Comparison of ENCODE assay signal across 19 cellular contexts in the genomic region with DNA sequence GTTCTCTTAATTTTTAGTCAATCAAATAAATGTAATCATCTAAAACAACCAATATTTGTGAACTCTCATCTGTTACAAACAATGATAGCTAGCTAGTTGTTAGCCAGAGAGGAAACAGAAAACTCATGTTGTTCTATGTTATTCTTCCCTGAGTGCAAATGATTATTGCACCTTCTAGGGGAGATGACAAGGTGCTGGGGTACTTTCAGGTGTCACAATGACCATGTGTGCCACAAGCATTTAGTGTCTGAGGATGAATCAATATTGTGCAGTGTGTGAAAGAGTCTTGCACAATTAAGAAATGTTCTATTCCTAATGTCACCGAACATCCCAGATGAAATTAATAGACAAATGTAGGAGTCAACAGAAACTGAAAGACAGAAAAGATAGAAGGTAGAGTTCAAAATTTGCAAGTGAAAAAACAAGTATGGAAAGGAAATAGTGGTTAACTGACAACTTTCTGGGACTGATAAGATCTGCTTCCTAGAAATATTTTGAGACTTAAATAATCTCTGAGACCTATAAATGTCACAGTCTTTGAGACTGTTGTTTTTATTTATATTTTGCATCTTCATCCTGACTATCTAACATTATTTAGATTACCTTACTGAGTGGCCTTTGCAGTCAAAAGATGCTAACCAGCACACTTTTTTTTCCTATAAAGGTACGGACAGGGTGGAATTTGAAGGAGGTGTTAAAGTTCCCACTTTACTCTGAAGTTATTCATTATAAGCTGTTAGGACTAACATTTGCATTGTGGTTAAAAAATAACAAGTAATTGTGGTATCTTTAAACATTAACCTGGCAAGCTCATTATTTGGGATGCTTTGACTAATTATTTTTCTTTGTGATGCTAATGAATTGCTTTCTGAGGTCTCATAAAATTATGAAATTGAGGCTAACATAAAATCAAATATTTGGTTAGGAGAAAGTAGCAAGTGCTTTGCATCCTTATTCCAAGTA. TPM values are rescaled to one million over a fixed set of nuclear protein-coding genes. Genes with fewer than 3 reads are reported as not detected.
DNase-seq lines count a peak whose midpoint lies in the region; ATAC-seq, FAIRE-seq and TF ChIP-seq lines count a peak whose summit lies in the region.
"Had no signal": no experiment of that assay in that cellular context is flagged by ENCODE, and none has a peak within 500 bp of the region (broad histone marks: within the 10 kb centered on the region; RNA-seq: fewer than 3 reads in every experiment).

No MANE protein-coding gene starts in this region.

- FAIRE-seq in H54 (lab: Jason Lieb, UNC), result peak; percentile 38
- FAIRE-seq: TTC549 had no signal

- POLR2A ChIA-PET in activated naive CD8-positive, alpha-beta T cell treated with anti-CD3 and anti-CD28 coated beads, Interleukin-2, amount 10 ng/mL, durations not matched to agents 7 days and 5 days (lab: Charles Lee), result interaction anchor here (0.6 to 3.7 kb wide), 2 partner anchors 22 to 59 kb away, joined by 4 to 22 read pairs; a partner anchor contains a TSS

- ATAC-seq in activated CD8-positive, alpha-beta memory T cell treated with anti-CD3 and anti-CD28 coated beads, Interleukin-2, amount 10 ng/mL, durations not matched to agents 7 days and 5 days, result peak; percentile 70
- ATAC-seq in activated naive CD8-positive, alpha-beta T cell treated with anti-CD3 and anti-CD28 coated beads, Interleukin-2, amount 10 ng/mL, durations not matched to agents 7 days and 5 days (ENCODE audit: low read depth), result peak; percentile 80
- ATAC-seq: gastrocnemius medialis, left ventricle myocardium superior had no signal

- intact Hi-C loops in posterior cingulate gyrus (cut with DNase I), result no loop called here

- H3K36me3 Mint-ChIP-seq in activated CD8-positive, alpha-beta memory T cell treated with anti-CD3 and anti-CD28 coated beads, Interleukin-2, amount 10 ng/mL, durations not matched to agents 7 days and 5 days, result peaks cover 13% of the 10 kb centered on the region
- H3K36me3 Mint-ChIP-seq in activated naive CD8-positive, alpha-beta T cell treated with anti-CD3 and anti-CD28 coated beads, Interleukin-2, amount 10 ng/mL, durations not matched to agents 7 days and 5 days, result peaks cover 15% of the 10 kb centered on the region
- no peaks in the 10 kb centered on the region for H3K36me3 Mint-ChIP-seq in nephron progenitor cell (ENCODE audit: low read depth)
- H3K36me3 Mint-ChIP-seq: brain had no signal

- TF ChIP-seq CTCF in nephron progenitor cell (IDR thresholded peaks at IDR 0.05), result no peak

- DNase-seq in activated CD8-positive, alpha-beta memory T cell treated with anti-CD3 and anti-CD28 coated beads, Interleukin-2, amount 10 ng/mL, durations not matched to agents 7 days and 5 days, result no peak
- no peak for DNase-seq in activated CD8-positive, alpha-beta memory T cell treated with anti-CD3 and anti-CD28 coated beads, Interleukin-2, amount 50 U/mL, for 4 hours
- no peak for DNase-seq in H54 (ENCODE audit: insufficient read length, low spot score)
- no peak for DNase-seq in activated naive CD8-positive, alpha-beta T cell treated with anti-CD3 and anti-CD28 coated beads, Interleukin-2, amount 10 ng/mL, durations not matched to agents 7 days and 5 days
- DNase-seq in renal cortical epithelial cell (ENCODE audit: low read depth), result peak; percentile 83
- DNase-seq in nephron progenitor cell, result no peak
- no peak for DNase-seq in posterior cingulate gyrus
- DNase-seq in DMS153 treated with DMSO at 0.1 percent for 48 hours (lab: John Stamatoyannopoulos, UW; ENCODE audit: unreplicated experiment), result no peak
- DNase-seq: activated naive CD4-positive, alpha-beta T cell; COR-L47; gastrocnemius medialis; GOT3; left ventricle myocardium superior; NCI-H1417; NCI-H69; sigmoid colon had no signal

- H3K9me3 Mint-ChIP-seq in activated CD8-positive, alpha-beta memory T cell treated with anti-CD3 and anti-CD28 coated beads, Interleukin-2, amount 10 ng/mL, durations not matched to agents 7 days and 5 days (ENCODE audit: low read depth), result peaks cover 3% of the 10 kb centered on the region
- peaks cover 9% of the 10 kb centered on the region for H3K9me3 Mint-ChIP-seq in activated naive CD8-positive, alpha-beta T cell treated with anti-CD3 and anti-CD28 coated beads, Interleukin-2, amount 10 ng/mL, durations not matched to agents 7 days and 5 days
- H3K9me3 Mint-ChIP-seq in nephron progenitor cell, result no peaks in the 10 kb centered on the region
- H3K9me3 Mint-ChIP-seq: brain had no signal

- CTCF ChIA-PET in activated CD8-positive, alpha-beta memory T cell treated with anti-CD3 and anti-CD28 coated beads, Interleukin-2, amount 10 ng/mL, durations not matched to agents 7 days and 5 days (lab: Charles Lee), result interaction anchor here (1.3 to 1.6 kb wide), 2 partner anchors 10 to 12 kb away, joined by 3 to 4 read pairs; no protein-coding TSS in a partner anchor

- H3K27me3 Mint-ChIP-seq in activated CD8-positive, alpha-beta memory T cell treated with anti-CD3 and anti-CD28 coated beads, Interleukin-2, amount 10 ng/mL, durations not matched to agents 7 days and 5 days, result no peaks in the 10 kb centered on the region
- H3K27me3 Mint-ChIP-seq in activated naive CD8-positive, alpha-beta T cell treated with anti-CD3 and anti-CD28 coated beads, Interleukin-2, amount 10 ng/mL, durations not matched to agents 7 days and 5 days, result no peaks in the 10 kb centered on the region
- peaks cover 4% of the 10 kb centered on the region for H3K27me3 Mint-ChIP-seq in nephron progenitor cell (ENCODE audit: low read depth, poor library complexity)
- H3K27me3 Mint-ChIP-seq: brain had no signal

- H3K4me1 Mint-ChIP-seq in activated CD8-positive, alpha-beta memory T cell treated with anti-CD3 and anti-CD28 coated beads, Interleukin-2, amount 10 ng/mL, durations not matched to agents 7 days and 5 days, result peaks cover 42% of the 10 kb centered on the region
- peaks cover 33% of the 10 kb centered on the region for H3K4me1 Mint-ChIP-seq in activated naive CD8-positive, alpha-beta T cell treated with anti-CD3 and anti-CD28 coated beads, Interleukin-2, amount 10 ng/mL, durations not matched to agents 7 days and 5 days
- H3K4me1 Mint-ChIP-seq in nephron progenitor cell, result no peaks in the 10 kb centered on the region

- no peak for TF ChIP-seq POLR2A in H54 (IDR thresholded peaks at IDR 0.05; ENCODE audit: low read depth, low read length)

- peak overlapping the region; percentile 68 for H3K4me3 Mint-ChIP-seq in activated CD8-positive, alpha-beta memory T cell treated with anti-CD3 and anti-CD28 coated beads, Interleukin-2, amount 10 ng/mL, durations not matched to agents 7 days and 5 days
- H3K4me3 Mint-ChIP-seq in activated naive CD8-positive, alpha-beta T cell treated with anti-CD3 and anti-CD28 coated beads, Interleukin-2, amount 10 ng/mL, durations not matched to agents 7 days and 5 days, result peak overlapping the region; percentile 74
- no peak overlapping the region for H3K4me3 Mint-ChIP-seq in nephron progenitor cell
- H3K4me3 Mint-ChIP-seq: brain had no signal

- H3K27ac Mint-ChIP-seq in activated CD8-positive, alpha-beta memory T cell treated with anti-CD3 and anti-CD28 coated beads, Interleukin-2, amount 10 ng/mL, durations not matched to agents 7 days and 5 days, result peak overlapping the region; percentile 80
- H3K27ac Mint-ChIP-seq in activated naive CD8-positive, alpha-beta T cell treated with anti-CD3 and anti-CD28 coated beads, Interleukin-2, amount 10 ng/mL, durations not matched to agents 7 days and 5 days, result peak overlapping the region; percentile 83
- H3K27ac Mint-ChIP-seq in nephron progenitor cell, result no peak overlapping the region
- H3K27ac Mint-ChIP-seq: brain had no signal

RNA-seq across cellular contexts. Expression of a gene that starts 21.6 kb away (rescaled TPM):
- 10 to 100 TPM; 31.4 to 42.3 TPM for total RNA-seq in activated CD8-positive, alpha-beta memory T cell treated with anti-CD3 and anti-CD28 coated beads, Interleukin-2, amount 10 ng/mL, durations not matched to agents 7 days and 5 days
- total RNA-seq in activated naive CD8-positive, alpha-beta T cell treated with anti-CD3 and anti-CD28 coated beads, Interleukin-2, amount 10 ng/mL, durations not matched to agents 7 days and 5 days, result 10 to 100 TPM; 42.0 to 42.3 TPM
- total RNA-seq in renal cortical epithelial cell, result 6.8 and 37.5 TPM in 2 replicates
- total RNA-seq: SK-MEL-5 had no signal
